18 cellular contexts compared by ENCODE assay signal in genomic region chr7:87473192-87473591, GRCh38. TPM values are rescaled to one million over a fixed set of nuclear protein-coding genes. Genes with fewer than 3 reads are reported as not detected.
DNase-seq lines count a peak whose midpoint lies in the region; ATAC-seq and TF ChIP-seq lines count a peak whose summit lies in the region.
"Had no signal": no experiment of that assay in that cellular context is flagged by ENCODE, and none has a peak within 500 bp of the region (broad histone marks: within the 10 kb centered on the region; RNA-seq: fewer than 3 reads in every experiment).

No MANE protein-coding gene starts in this region.

- H3K36me3 ChIP-seq in HAP-1 (replicated peaks) = no peaks in the 10 kb centered on the region

- no peak for ATAC-seq in activated CD4-positive, alpha-beta T cell treated with anti-CD3 and anti-CD28 coated beads for 36 hours
- ATAC-seq: GM23338 had no signal

- H3K4me3 ChIP-seq in GM08714 (ENCODE audit: low read length) (peak overlapping the region; percentile 1), HAP-1 (no peak overlapping the region)
- H3K4me3 ChIP-seq: GM23338, SJSA1 had no signal

- H3K4me1 Mint-ChIP-seq in dendritic cell treated with granulocyte-macrophage colony-stimulating factor and Interleukin-4, amounts not matched to agents 40 ng/mL and 50 ng/mL, for 4 days (ENCODE audit: low read depth) = peaks cover 25% of the 10 kb centered on the region
- H3K4me1 Mint-ChIP-seq in neural crest cell = peaks cover 33% of the 10 kb centered on the region
- peaks cover 8% of the 10 kb centered on the region for H3K4me1 Mint-ChIP-seq in activated CD4-positive, alpha-beta T cell treated with anti-CD3 and anti-CD28 coated beads for 36 hours

- H3K36me3 Mint-ChIP-seq in dendritic cell treated with granulocyte-macrophage colony-stimulating factor and Interleukin-4, amounts not matched to agents 40 ng/mL and 50 ng/mL, for 4 days (ENCODE audit: low read depth) = no peaks in the 10 kb centered on the region
- peaks cover 6% of the 10 kb centered on the region for H3K36me3 Mint-ChIP-seq in neural crest cell (ENCODE audit: low read depth)
- no peaks in the 10 kb centered on the region for H3K36me3 Mint-ChIP-seq in activated CD4-positive, alpha-beta T cell treated with anti-CD3 and anti-CD28 coated beads for 36 hours (ENCODE audit: low read depth)

- H3K9me3 ChIP-seq in HAP-1 = no peaks in the 10 kb centered on the region
- H3K9me3 ChIP-seq: SJSA1 had no signal

- no peak overlapping the region for H3K4me3 Mint-ChIP-seq in dendritic cell treated with granulocyte-macrophage colony-stimulating factor and Interleukin-4, amounts not matched to agents 40 ng/mL and 50 ng/mL, for 4 days
- peak overlapping the region; percentile 3 for H3K4me3 Mint-ChIP-seq in neural crest cell
- no peak overlapping the region for H3K4me3 Mint-ChIP-seq in activated CD4-positive, alpha-beta T cell treated with anti-CD3 and anti-CD28 coated beads for 36 hours
- H3K4me3 Mint-ChIP-seq: GM23338 had no signal

- TF ChIP-seq CTCF in neural crest cell (conservative IDR thresholded peaks at IDR 0.05) = no peak

- H3K4me1 ChIP-seq in HAP-1 = peaks cover 9% of the 10 kb centered on the region

- H3K27ac Mint-ChIP-seq in dendritic cell treated with granulocyte-macrophage colony-stimulating factor and Interleukin-4, amounts not matched to agents 40 ng/mL and 50 ng/mL, for 4 days = peak overlapping the region; percentile 21
- no peak overlapping the region for H3K27ac Mint-ChIP-seq in neural crest cell (ENCODE audit: unreplicated experiment)
- no peak overlapping the region for H3K27ac Mint-ChIP-seq in activated CD4-positive, alpha-beta T cell treated with anti-CD3 and anti-CD28 coated beads for 36 hours
- H3K27ac Mint-ChIP-seq: GM23338 had no signal

- H3K27me3 ChIP-seq in HAP-1 (ENCODE audit: low read depth) = no peaks in the 10 kb centered on the region
- H3K27me3 ChIP-seq: SJSA1 had no signal

- CTCF ChIA-PET in activated CD4-positive, alpha-beta T cell treated with anti-CD3 and anti-CD28 coated beads for 36 hours (lab: Charles Lee) = no interaction called here

- POLR2A ChIA-PET in activated CD4-positive, alpha-beta T cell treated with anti-CD3 and anti-CD28 coated beads for 36 hours (lab: Charles Lee) = no interaction called here

- peaks cover 15% of the 10 kb centered on the region for H3K27me3 Mint-ChIP-seq in dendritic cell treated with granulocyte-macrophage colony-stimulating factor and Interleukin-4, amounts not matched to agents 40 ng/mL and 50 ng/mL, for 4 days
- H3K27me3 Mint-ChIP-seq in neural crest cell (ENCODE audit: low read depth) = peaks cover 15% of the 10 kb centered on the region
- peaks cover 39% of the 10 kb centered on the region for H3K27me3 Mint-ChIP-seq in activated CD4-positive, alpha-beta T cell treated with anti-CD3 and anti-CD28 coated beads for 36 hours

- peak; percentile 18 for DNase-seq in DMS 273 (lab: John Stamatoyannopoulos, UW; ENCODE audit: unreplicated experiment)
- no peak for DNase-seq in DMS 273 treated with DMSO at 0.1 percent for 48 hours (lab: John Stamatoyannopoulos, UW)
- DNase-seq in neural crest cell (ENCODE audit: low read depth, low spot score) = no peak
- no peak for DNase-seq in HAP-1 (ENCODE audit: low spot score in 2 of 2)
- no peak for DNase-seq in activated CD4-positive, alpha-beta T cell treated with anti-CD3 and anti-CD28 coated beads for 36 hours
- no peak for DNase-seq in Kasumi-1 (lab: John Stamatoyannopoulos, UW)
- DNase-seq: C1 segment of cervical spinal cord, DMS53, Karpas-422, NCI-H1417 treated with DMSO at 0.1 percent for 48 hours, NCI-H2029, NCI-H2171 treated with DMSO at 0.1 percent for 48 hours, NCI-H774, SW 1271 had no signal

- in situ Hi-C loops in HAP-1 (cut with MboI; ENCODE audit: low sequenced_read_pairs) = no loop called here

- intact Hi-C loops in dendritic cell treated with granulocyte-macrophage colony-stimulating factor and Interleukin-4, amounts not matched to agents 40 ng/mL and 50 ng/mL, for 4 days (cut with micrococcal nuclease) = loop anchor here (10.0 kb wide), 1 partner anchor 128 kb away; the partner anchor contains the start of gene CROT
- intact Hi-C loops in activated CD4-positive, alpha-beta T cell treated with anti-CD3 and anti-CD28 coated beads for 36 hours (cut with DNase I, micrococcal nuclease) = no loop called here

- no peaks in the 10 kb centered on the region for H3K9me3 Mint-ChIP-seq in dendritic cell treated with granulocyte-macrophage colony-stimulating factor and Interleukin-4, amounts not matched to agents 40 ng/mL and 50 ng/mL, for 4 days
- no peaks in the 10 kb centered on the region for H3K9me3 Mint-ChIP-seq in neural crest cell
- peaks cover 3% of the 10 kb centered on the region for H3K9me3 Mint-ChIP-seq in activated CD4-positive, alpha-beta T cell treated with anti-CD3 and anti-CD28 coated beads for 36 hours (ENCODE audit: low read depth)

RNA-seq across cellular contexts. Expression of gene ABCB4, which starts 2.3 kb away (rescaled TPM):
- total RNA-seq in neural crest cell = 5.8 and 6.7 TPM in 2 replicates
- under 1 TPM in 1 of 2 experiments, not detected in 1; 0.39 TPM for total RNA-seq in activated CD4-positive, alpha-beta T cell treated with anti-CD3 and anti-CD28 coated beads for 36 hours
